ENCODE assay signal across 15 cellular contexts in genomic region chr7:57328457-57328856, GRCh38.
A peak's percentile ranks its signal among the peaks of the same experiment; 100 is the strongest.
DNase-seq lines count a peak whose midpoint lies in the region; ATAC-seq and TF ChIP-seq lines count a peak whose summit lies in the region.
"Had no signal": no experiment of that assay in that cellular context is flagged by ENCODE, and none has a peak within 500 bp of the region (broad histone marks: within the 10 kb centered on the region; RNA-seq: fewer than 3 reads in every experiment).

No MANE protein-coding gene starts in this region.

- no peak overlapping the region for H3K27ac Mint-ChIP-seq in chondrocyte (ENCODE audit: unreplicated experiment)
- H3K27ac Mint-ChIP-seq: B cell; CD8-positive, alpha-beta T cell; H9 had no signal

- no peaks in the 10 kb centered on the region for H3K36me3 ChIP-seq in heart left ventricle
- no peaks in the 10 kb centered on the region for H3K36me3 ChIP-seq in upper lobe of right lung
- H3K36me3 ChIP-seq in mucosa of descending colon (ENCODE audit: low read depth): no peaks in the 10 kb centered on the region
- H3K36me3 ChIP-seq: BLaER1 treated with 17β-estradiol and CSF1 and Interleukin-3, amounts not matched to agents 10 nM and 100 nM had no signal

- H3K4me3 Mint-ChIP-seq in chondrocyte (ENCODE audit: unreplicated experiment): no peak overlapping the region
- H3K4me3 Mint-ChIP-seq: B cell; CD8-positive, alpha-beta T cell; H9 had no signal

- DNase-seq in chondrocyte (ENCODE audit: low spot score) (peak; percentile 83), heart left ventricle (peak; percentile 81 to 95 (median 87)), left ventricle myocardium superior (peak; percentile 90), upper lobe of right lung (peak; percentile 52), NCI-H2196 (lab: John Stamatoyannopoulos, UW; ENCODE audit: unreplicated experiment) (no peak), mucosa of descending colon (no peak)
- DNase-seq: Calu3; CD8-positive, alpha-beta T cell; DMS79 treated with DMSO at 0.1 percent for 48 hours; GF-D8; H9 had no signal

- H3K4me1 ChIP-seq in heart left ventricle: peaks cover 0 to 3% (median 0%) of the 10 kb centered on the region in 12 donors
- H3K4me1 ChIP-seq in upper lobe of right lung: no peaks in the 10 kb centered on the region
- no peaks in the 10 kb centered on the region for H3K4me1 ChIP-seq in mucosa of descending colon (ENCODE audit: low read depth)
- H3K4me1 ChIP-seq: BLaER1 treated with 17β-estradiol and CSF1 and Interleukin-3, amounts not matched to agents 10 nM and 100 nM had no signal

- TF ChIP-seq CTCF in chondrocyte (IDR thresholded peaks at IDR 0.05): no peak
- TF ChIP-seq CTCF in heart left ventricle (IDR thresholded peaks at IDR 0.05): peak in 6 of 12 donors; percentile 12 to 47 (median 24)
- TF ChIP-seq CTCF in upper lobe of right lung (IDR thresholded peaks at IDR 0.05): no peak
- TF ChIP-seq CTCF in mucosa of descending colon (IDR thresholded peaks at IDR 0.05): no peak

- intact Hi-C loops in heart left ventricle (cut with DNase I): loop anchor here in 3 of 10 donors (1.0 to 10.0 kb wide), 3 partner anchors 74 to 76 kb away; no protein-coding TSS in a partner anchor
- intact Hi-C loops in left ventricle myocardium superior (cut with micrococcal nuclease): no loop called here
- intact Hi-C loops in upper lobe of right lung (cut with DNase I): no loop called here
- intact Hi-C loops in mucosa of descending colon (cut with DNase I, micrococcal nuclease): no loop called here

- H3K27me3 Mint-ChIP-seq in chondrocyte (ENCODE audit: low read depth): no peaks in the 10 kb centered on the region
- H3K27me3 Mint-ChIP-seq: B cell had no signal

- peaks cover 65% of the 10 kb centered on the region for H3K9me3 Mint-ChIP-seq in chondrocyte (ENCODE audit: low read depth)

- H3K36me3 Mint-ChIP-seq in chondrocyte (ENCODE audit: low read depth): peaks cover 2% of the 10 kb centered on the region
- H3K36me3 Mint-ChIP-seq: CD8-positive, alpha-beta T cell had no signal

- WGBS in heart left ventricle, 4 donors: 63 to 80% (median 67%) methylated on average over 11 of the region's 11 CpGs

- peak; percentile 94 to 98 (median 98) for ATAC-seq in heart left ventricle
- peak; percentile 99 for ATAC-seq in left ventricle myocardium superior
- ATAC-seq in upper lobe of right lung: no peak
- ATAC-seq in GM18909 (IDR thresholded peaks at IDR 0.05; ENCODE audit: poor library complexity, unreplicated experiment): no peak
- no peak for ATAC-seq in mucosa of descending colon
- ATAC-seq: CD8-positive, alpha-beta T cell had no signal

- peak overlapping the region in 9 of 12 donors; percentile 28 to 82 (median 53) for H3K27ac ChIP-seq in heart left ventricle
- no peak overlapping the region for H3K27ac ChIP-seq in upper lobe of right lung
- H3K27ac ChIP-seq: BLaER1 treated with 17β-estradiol and CSF1 and Interleukin-3, amounts not matched to agents 10 nM and 100 nM; HL-60 had no signal

- peaks cover 0 to 75% (median 5%) of the 10 kb centered on the region in 12 donors for H3K9me3 ChIP-seq in heart left ventricle
- no peaks in the 10 kb centered on the region for H3K9me3 ChIP-seq in upper lobe of right lung
- peaks cover 84% of the 10 kb centered on the region for H3K9me3 ChIP-seq in mucosa of descending colon

- TF ChIP-seq POLR2A in heart left ventricle (IDR thresholded peaks at IDR 0.05): no peak

- H3K4me3 ChIP-seq in heart left ventricle: no peak overlapping the region
- no peak overlapping the region for H3K4me3 ChIP-seq in upper lobe of right lung
- H3K4me3 ChIP-seq in mucosa of descending colon: no peak overlapping the region
- H3K4me3 ChIP-seq: BLaER1 treated with 17β-estradiol and CSF1 and Interleukin-3, amounts not matched to agents 10 nM and 100 nM had no signal

- H3K4me1 Mint-ChIP-seq in chondrocyte (ENCODE audit: low read depth): no peaks in the 10 kb centered on the region
- H3K4me1 Mint-ChIP-seq: B cell, H9 had no signal

- H3K27me3 ChIP-seq in heart left ventricle: no peaks in the 10 kb centered on the region
- no peaks in the 10 kb centered on the region for H3K27me3 ChIP-seq in upper lobe of right lung
- H3K27me3 ChIP-seq: BLaER1 treated with 17β-estradiol and CSF1 and Interleukin-3, amounts not matched to agents 10 nM and 100 nM had no signal

Comparison
In these comparisons a context has a peak if more than half of its experiments do, and no peak if none do; other contexts are left out.
1. DNase-seq: peak in chondrocyte (single experiment), heart left ventricle (5 of 5), left ventricle myocardium superior (single experiment) and upper lobe of right lung (single experiment); none in NCI-H2196 (single experiment) and mucosa of descending colon (0 of 3).
2. ATAC-seq: peak in heart left ventricle (4 of 4) and left ventricle myocardium superior (single experiment); none in upper lobe of right lung (single experiment), GM18909 (single experiment) and mucosa of descending colon (single experiment).